1 cellular context compared by ENCODE assay signal in the genomic region with DNA sequence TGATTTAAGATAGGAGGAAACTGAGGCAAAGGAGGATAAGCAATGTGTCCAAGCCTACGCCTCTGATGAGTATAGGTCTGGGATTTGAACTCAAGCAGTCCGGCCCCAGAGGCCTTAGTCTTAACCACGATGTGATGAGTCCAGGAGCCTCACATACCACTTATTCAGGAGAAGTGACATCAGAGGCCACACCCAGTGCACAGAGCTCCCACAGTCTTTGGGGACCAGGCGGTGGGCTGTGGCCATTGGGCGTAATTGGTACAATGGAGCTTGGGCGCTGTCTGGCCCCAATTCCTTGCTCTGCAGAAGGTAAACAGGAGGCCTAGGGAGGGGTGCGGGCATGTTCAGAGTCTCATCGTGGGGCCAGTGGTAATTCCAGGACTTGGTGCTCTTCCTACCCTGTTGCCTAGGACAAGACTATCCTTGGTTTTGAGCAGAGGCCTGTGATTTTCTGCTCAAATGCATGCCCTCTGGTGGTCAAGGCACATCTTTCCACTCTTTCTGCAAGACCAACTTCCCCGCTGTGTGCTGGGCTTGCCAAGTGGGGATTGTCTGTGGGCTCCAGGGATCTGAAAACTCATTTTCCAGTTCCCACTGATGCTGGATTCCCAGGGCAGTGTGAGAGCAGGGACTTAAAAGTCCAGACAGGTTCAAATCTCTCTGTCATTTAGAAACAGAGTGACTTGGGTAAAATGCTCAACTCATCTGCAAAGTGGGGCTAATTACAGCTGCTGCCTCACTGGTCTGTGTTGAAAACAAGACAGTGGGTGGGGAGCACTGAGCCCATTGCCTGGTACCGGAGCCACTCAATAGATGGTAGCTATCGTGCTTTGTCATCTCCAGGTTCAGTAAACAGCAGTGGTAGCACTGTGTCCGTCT.
A peak's percentile ranks its signal among the peaks of the same experiment; 100 is the strongest.
TF ChIP-seq lines count a peak whose summit lies in the region.

No MANE protein-coding gene starts in this region.

TF ChIP-seq in HepG2, 621 proteins besides CTCF, POLR2A, EP300 and RAD21 (continued from another document and continues in another):
- TF ChIP-seq, protein P1, sequence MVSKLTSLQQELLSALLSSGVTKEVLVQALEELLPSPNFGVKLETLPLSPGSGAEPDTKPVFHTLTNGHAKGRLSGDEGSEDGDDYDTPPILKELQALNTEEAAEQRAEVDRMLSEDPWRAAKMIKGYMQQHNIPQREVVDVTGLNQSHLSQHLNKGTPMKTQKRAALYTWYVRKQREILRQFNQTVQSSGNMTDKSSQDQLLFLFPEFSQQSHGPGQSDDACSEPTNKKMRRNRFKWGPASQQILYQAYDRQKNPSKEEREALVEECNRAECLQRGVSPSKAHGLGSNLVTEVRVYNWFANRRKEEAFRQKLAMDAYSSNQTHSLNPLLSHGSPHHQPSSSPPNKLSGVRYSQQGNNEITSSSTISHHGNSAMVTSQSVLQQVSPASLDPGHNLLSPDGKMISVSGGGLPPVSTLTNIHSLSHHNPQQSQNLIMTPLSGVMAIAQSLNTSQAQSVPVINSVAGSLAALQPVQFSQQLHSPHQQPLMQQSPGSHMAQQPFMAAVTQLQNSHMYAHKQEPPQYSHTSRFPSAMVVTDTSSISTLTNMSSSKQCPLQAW (CRISPR knock-in tag; IDR thresholded peaks at IDR 0.05) = 0 out of 2 replicates have a peak, but pooled peaks have one; percentile 42
- no peak for TF ChIP-seq ZNF460 (CRISPR knock-in tag; IDR thresholded peaks at IDR 0.05; ENCODE audit: borderline replicate concordance)
- TF ChIP-seq KMT2A (CRISPR knock-in tag; IDR thresholded peaks at IDR 0.05) = no peak
- TF ChIP-seq PLRG1 (conservative IDR thresholded peaks at IDR 0.05) = no peak
- TF ChIP-seq SAP130 (CRISPR knock-in tag; IDR thresholded peaks at IDR 0.05; ENCODE audit: low read depth) = peak; percentile 3; the same call in 1 of the 2 replicates
- TF ChIP-seq, protein P2, sequence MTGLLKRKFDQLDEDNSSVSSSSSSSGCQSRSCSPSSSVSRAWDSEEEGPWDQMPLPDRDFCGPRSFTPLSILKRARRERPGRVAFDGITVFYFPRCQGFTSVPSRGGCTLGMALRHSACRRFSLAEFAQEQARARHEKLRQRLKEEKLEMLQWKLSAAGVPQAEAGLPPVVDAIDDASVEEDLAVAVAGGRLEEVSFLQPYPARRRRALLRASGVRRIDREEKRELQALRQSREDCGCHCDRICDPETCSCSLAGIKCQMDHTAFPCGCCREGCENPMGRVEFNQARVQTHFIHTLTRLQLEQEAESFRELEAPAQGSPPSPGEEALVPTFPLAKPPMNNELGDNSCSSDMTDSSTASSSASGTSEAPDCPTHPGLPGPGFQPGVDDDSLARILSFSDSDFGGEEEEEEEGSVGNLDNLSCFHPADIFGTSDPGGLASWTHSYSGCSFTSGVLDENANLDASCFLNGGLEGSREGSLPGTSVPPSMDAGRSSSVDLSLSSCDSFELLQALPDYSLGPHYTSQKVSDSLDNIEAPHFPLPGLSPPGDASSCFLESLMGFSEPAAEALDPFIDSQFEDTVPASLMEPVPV (CRISPR knock-in tag; IDR thresholded peaks at IDR 0.05) = no peak
- TF ChIP-seq HIVEP1 (CRISPR knock-in tag; IDR thresholded peaks at IDR 0.05) = no peak
- no peak for TF ChIP-seq ARNT2 (CRISPR knock-in tag; IDR thresholded peaks at IDR 0.05; ENCODE audit: low read depth)
- TF ChIP-seq, protein P3, sequence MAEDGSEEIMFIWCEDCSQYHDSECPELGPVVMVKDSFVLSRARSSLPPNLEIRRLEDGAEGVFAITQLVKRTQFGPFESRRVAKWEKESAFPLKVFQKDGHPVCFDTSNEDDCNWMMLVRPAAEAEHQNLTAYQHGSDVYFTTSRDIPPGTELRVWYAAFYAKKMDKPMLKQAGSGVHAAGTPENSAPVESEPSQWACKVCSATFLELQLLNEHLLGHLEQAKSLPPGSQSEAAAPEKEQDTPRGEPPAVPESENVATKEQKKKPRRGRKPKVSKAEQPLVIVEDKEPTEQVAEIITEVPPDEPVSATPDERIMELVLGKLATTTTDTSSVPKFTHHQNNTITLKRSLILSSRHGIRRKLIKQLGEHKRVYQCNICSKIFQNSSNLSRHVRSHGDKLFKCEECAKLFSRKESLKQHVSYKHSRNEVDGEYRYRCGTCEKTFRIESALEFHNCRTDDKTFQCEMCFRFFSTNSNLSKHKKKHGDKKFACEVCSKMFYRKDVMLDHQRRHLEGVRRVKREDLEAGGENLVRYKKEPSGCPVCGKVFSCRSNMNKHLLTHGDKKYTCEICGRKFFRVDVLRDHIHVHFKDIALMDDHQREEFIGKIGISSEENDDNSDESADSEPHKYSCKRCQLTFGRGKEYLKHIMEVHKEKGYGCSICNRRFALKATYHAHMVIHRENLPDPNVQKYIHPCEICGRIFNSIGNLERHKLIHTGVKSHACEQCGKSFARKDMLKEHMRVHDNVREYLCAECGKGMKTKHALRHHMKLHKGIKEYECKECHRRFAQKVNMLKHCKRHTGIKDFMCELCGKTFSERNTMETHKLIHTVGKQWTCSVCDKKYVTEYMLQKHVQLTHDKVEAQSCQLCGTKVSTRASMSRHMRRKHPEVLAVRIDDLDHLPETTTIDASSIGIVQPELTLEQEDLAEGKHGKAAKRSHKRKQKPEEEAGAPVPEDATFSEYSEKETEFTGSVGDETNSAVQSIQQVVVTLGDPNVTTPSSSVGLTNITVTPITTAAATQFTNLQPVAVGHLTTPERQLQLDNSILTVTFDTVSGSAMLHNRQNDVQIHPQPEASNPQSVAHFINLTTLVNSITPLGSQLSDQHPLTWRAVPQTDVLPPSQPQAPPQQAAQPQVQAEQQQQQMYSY (CRISPR knock-in tag; IDR thresholded peaks at IDR 0.05) = no peak
- no peak for TF ChIP-seq IKZF1 (IDR thresholded peaks at IDR 0.05)
- no peak for TF ChIP-seq SNAPC2 (CRISPR knock-in tag; IDR thresholded peaks at IDR 0.05)
- TF ChIP-seq RNF2 (conservative IDR thresholded peaks at IDR 0.05; ENCODE audit: low read depth) = no peak
- TF ChIP-seq, protein P4, sequence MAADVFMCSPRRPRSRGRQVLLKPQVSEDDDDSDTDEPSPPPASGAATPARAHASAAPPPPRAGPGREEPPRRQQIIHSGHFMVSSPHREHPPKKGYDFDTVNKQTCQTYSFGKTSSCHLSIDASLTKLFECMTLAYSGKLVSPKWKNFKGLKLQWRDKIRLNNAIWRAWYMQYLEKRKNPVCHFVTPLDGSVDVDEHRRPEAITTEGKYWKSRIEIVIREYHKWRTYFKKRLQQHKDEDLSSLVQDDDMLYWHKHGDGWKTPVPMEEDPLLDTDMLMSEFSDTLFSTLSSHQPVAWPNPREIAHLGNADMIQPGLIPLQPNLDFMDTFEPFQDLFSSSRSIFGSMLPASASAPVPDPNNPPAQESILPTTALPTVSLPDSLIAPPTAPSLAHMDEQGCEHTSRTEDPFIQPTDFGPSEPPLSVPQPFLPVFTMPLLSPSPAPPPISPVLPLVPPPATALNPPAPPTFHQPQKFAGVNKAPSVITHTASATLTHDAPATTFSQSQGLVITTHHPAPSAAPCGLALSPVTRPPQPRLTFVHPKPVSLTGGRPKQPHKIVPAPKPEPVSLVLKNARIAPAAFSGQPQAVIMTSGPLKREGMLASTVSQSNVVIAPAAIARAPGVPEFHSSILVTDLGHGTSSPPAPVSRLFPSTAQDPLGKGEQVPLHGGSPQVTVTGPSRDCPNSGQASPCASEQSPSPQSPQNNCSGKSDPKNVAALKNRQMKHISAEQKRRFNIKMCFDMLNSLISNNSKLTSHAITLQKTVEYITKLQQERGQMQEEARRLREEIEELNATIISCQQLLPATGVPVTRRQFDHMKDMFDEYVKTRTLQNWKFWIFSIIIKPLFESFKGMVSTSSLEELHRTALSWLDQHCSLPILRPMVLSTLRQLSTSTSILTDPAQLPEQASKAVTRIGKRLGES (CRISPR knock-in tag; IDR thresholded peaks at IDR 0.05; ENCODE audit: borderline replicate concordance) = no peak
- TF ChIP-seq, protein P5, sequence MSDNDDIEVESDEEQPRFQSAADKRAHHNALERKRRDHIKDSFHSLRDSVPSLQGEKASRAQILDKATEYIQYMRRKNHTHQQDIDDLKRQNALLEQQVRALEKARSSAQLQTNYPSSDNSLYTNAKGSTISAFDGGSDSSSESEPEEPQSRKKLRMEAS (IDR thresholded peaks at IDR 0.05) = no peak; the same call in 1 of the 2 replicates
- TF ChIP-seq ZNF264 (CRISPR knock-in tag; IDR thresholded peaks at IDR 0.05) = no peak
- no peak for TF ChIP-seq MZF1 (CRISPR knock-in tag; IDR thresholded peaks at IDR 0.05; ENCODE audit: borderline replicate concordance)
- no peak for TF ChIP-seq ZSCAN22 (CRISPR knock-in tag; IDR thresholded peaks at IDR 0.05)
- TF ChIP-seq ZNF253 (CRISPR knock-in tag; IDR thresholded peaks at IDR 0.05; ENCODE audit: borderline replicate concordance) = no peak
- TF ChIP-seq SOX5 (CRISPR knock-in tag; IDR thresholded peaks at IDR 0.05; ENCODE audit: borderline replicate concordance) = no peak; the same call in 1 of the 2 replicates
- no peak for TF ChIP-seq MAFK (conservative IDR thresholded peaks at IDR 0.05 in 1 of 2, IDR thresholded peaks at IDR 0.05 in 1 of 2; ENCODE audit: low read length in 2 of 2)
- no peak for TF ChIP-seq JDP2 (CRISPR knock-in tag; IDR thresholded peaks at IDR 0.05; ENCODE audit: borderline replicate concordance)
- TF ChIP-seq ZNF674 (CRISPR knock-in tag; IDR thresholded peaks at IDR 0.05; ENCODE audit: low read depth) = no peak
- no peak for TF ChIP-seq SIN3B (IDR thresholded peaks at IDR 0.05; ENCODE audit: low read length)
- peak; percentile 41; the same call in 1 of the 2 replicates for TF ChIP-seq GATAD2A (CRISPR knock-in tag; IDR thresholded peaks at IDR 0.05)
- TF ChIP-seq, protein P6, sequence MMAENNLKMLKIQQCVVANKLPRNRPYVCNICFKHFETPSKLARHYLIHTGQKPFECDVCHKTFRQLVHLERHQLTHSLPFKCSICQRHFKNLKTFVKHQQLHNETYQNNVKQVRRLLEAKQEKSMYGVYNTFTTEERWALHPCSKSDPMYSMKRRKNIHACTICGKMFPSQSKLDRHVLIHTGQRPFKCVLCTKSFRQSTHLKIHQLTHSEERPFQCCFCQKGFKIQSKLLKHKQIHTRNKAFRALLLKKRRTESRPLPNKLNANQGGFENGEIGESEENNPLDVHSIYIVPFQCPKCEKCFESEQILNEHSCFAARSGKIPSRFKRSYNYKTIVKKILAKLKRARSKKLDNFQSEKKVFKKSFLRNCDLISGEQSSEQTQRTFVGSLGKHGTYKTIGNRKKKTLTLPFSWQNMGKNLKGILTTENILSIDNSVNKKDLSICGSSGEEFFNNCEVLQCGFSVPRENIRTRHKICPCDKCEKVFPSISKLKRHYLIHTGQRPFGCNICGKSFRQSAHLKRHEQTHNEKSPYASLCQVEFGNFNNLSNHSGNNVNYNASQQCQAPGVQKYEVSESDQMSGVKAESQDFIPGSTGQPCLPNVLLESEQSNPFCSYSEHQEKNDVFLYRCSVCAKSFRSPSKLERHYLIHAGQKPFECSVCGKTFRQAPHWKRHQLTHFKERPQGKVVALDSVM (CRISPR knock-in tag; IDR thresholded peaks at IDR 0.05) = no peak
- TF ChIP-seq KLF15 (CRISPR knock-in tag; IDR thresholded peaks at IDR 0.05; ENCODE audit: borderline replicate concordance) = no peak
- TF ChIP-seq, protein P7, sequence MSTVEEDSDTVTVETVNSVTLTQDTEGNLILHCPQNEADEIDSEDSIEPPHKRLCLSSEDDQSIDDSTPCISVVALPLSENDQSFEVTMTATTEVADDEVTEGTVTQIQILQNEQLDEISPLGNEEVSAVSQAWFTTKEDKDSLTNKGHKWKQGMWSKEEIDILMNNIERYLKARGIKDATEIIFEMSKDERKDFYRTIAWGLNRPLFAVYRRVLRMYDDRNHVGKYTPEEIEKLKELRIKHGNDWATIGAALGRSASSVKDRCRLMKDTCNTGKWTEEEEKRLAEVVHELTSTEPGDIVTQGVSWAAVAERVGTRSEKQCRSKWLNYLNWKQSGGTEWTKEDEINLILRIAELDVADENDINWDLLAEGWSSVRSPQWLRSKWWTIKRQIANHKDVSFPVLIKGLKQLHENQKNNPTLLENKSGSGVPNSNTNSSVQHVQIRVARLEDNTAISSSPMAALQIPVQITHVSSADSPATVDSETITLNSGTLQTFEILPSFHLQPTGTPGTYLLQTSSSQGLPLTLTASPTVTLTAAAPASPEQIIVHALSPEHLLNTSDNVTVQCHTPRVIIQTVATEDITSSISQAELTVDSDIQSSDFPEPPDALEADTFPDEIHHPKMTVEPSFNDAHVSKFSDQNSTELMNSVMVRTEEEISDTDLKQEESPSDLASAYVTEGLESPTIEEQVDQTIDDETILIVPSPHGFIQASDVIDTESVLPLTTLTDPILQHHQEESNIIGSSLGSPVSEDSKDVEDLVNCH (CRISPR knock-in tag; IDR thresholded peaks at IDR 0.05) = no peak
- TF ChIP-seq HDAC6 (IDR thresholded peaks at IDR 0.05; ENCODE audit: low read depth, low read length) = no peak
- TF ChIP-seq, protein P8, sequence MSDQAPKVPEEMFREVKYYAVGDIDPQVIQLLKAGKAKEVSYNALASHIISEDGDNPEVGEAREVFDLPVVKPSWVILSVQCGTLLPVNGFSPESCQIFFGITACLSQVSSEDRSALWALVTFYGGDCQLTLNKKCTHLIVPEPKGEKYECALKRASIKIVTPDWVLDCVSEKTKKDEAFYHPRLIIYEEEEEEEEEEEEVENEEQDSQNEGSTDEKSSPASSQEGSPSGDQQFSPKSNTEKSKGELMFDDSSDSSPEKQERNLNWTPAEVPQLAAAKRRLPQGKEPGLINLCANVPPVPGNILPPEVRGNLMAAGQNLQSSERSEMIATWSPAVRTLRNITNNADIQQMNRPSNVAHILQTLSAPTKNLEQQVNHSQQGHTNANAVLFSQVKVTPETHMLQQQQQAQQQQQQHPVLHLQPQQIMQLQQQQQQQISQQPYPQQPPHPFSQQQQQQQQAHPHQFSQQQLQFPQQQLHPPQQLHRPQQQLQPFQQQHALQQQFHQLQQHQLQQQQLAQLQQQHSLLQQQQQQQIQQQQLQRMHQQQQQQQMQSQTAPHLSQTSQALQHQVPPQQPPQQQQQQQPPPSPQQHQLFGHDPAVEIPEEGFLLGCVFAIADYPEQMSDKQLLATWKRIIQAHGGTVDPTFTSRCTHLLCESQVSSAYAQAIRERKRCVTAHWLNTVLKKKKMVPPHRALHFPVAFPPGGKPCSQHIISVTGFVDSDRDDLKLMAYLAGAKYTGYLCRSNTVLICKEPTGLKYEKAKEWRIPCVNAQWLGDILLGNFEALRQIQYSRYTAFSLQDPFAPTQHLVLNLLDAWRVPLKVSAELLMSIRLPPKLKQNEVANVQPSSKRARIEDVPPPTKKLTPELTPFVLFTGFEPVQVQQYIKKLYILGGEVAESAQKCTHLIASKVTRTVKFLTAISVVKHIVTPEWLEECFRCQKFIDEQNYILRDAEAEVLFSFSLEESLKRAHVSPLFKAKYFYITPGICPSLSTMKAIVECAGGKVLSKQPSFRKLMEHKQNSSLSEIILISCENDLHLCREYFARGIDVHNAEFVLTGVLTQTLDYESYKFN (CRISPR knock-in tag; conservative IDR thresholded peaks at IDR 0.05) = no peak
- TF ChIP-seq, protein P9, sequence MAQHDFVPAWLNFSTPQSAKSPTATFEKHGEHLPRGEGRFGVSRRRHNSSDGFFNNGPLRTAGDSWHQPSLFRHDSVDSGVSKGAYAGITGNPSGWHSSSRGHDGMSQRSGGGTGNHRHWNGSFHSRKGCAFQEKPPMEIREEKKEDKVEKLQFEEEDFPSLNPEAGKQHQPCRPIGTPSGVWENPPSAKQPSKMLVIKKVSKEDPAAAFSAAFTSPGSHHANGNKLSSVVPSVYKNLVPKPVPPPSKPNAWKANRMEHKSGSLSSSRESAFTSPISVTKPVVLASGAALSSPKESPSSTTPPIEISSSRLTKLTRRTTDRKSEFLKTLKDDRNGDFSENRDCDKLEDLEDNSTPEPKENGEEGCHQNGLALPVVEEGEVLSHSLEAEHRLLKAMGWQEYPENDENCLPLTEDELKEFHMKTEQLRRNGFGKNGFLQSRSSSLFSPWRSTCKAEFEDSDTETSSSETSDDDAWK (CRISPR knock-in tag; IDR thresholded peaks at IDR 0.05) = no peak
- TF ChIP-seq, protein P10, sequence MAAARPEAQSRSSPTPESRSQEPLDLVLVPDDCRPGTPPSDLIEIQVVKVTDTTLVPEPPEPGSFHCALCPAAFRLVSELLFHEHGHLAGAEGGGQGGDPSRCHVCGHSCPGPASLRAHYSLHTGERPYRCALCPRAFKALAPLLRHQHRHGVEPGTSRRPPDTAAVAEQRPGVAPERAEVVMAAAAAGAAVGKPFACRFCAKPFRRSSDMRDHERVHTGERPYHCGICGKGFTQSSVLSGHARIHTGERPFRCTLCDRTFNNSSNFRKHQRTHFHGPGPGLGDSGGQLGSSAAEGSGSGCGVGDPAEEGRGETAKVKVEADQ (CRISPR knock-in tag; IDR thresholded peaks at IDR 0.05; ENCODE audit: borderline replicate concordance) = no peak
